21 cellular contexts compared by ENCODE assay signal in genomic region chr6:53945765-53946407, GRCh38.
"Had no signal": no experiment of that assay in that cellular context is flagged by ENCODE, and none has a peak within 500 bp of the region (broad histone marks: within the 10 kb centered on the region; RNA-seq: fewer than 3 reads in every experiment).

No MANE protein-coding gene starts in this region.

- FAIRE-seq: islet of Langerhans had no signal

- H3K9me3 ChIP-seq: body of pancreas, right lobe of liver, testis had no signal

- H3K36me3 Mint-ChIP-seq: memory B cell had no signal

- H3K27ac ChIP-seq: body of pancreas, cardiac muscle cell, gastroesophageal sphincter, heart left ventricle, right lobe of liver, skin epidermis had no signal

- H3K36me3 ChIP-seq: cardiac muscle cell, gastroesophageal sphincter, heart left ventricle, right lobe of liver had no signal

- H3K4me1 Mint-ChIP-seq: activated B cell treated with CpG ODN at 0.5 μM for 24 hours, endodermal cell, memory B cell, T-helper 17 cell had no signal

- H3K27me3 ChIP-seq: body of pancreas, cardiac muscle cell, gastroesophageal sphincter, heart left ventricle, right lobe of liver, testis had no signal

- H3K4me3 Mint-ChIP-seq: activated B cell treated with CpG ODN at 0.5 μM for 24 hours; activated T-cell treated with anti-CD3 and anti-CD28 coated beads, Interleukin-2, amount 50 U/mL, for 4 hours; endodermal cell; memory B cell; T-helper 17 cell had no signal

- H3K27ac Mint-ChIP-seq: activated B cell treated with CpG ODN at 0.5 μM for 24 hours, endodermal cell, memory B cell, T-helper 17 cell had no signal

- H3K4me3 ChIP-seq: body of pancreas, cardiac muscle cell, gastroesophageal sphincter, heart left ventricle, right lobe of liver, skin epidermis, testis had no signal

- ATAC-seq: activated T-cell treated with anti-CD3 and anti-CD28 coated beads, Interleukin-2, amount 50 U/mL, for 4 hours; body of pancreas; gastroesophageal sphincter; left cardiac atrium; T-helper 17 cell had no signal

- H3K4me1 ChIP-seq: body of pancreas, right lobe of liver had no signal

- H3K27me3 Mint-ChIP-seq: activated B cell treated with CpG ODN at 0.5 μM for 24 hours had no signal

- DNase-seq: activated B cell treated with CpG ODN at 0.5 μM for 24 hours; activated CD4-positive, alpha-beta T cell treated with anti-CD3 and anti-CD28 coated beads for 4 hours; activated CD4-positive, alpha-beta T cell treated with anti-CD3 and anti-CD28 coated beads, Interleukin-2, amount 50 U/mL, for 48 hours; activated CD8-positive, alpha-beta memory T cell treated with anti-CD3 and anti-CD28 coated beads, Interleukin-2, amount 50 U/mL, for 48 hours; activated naive CD4-positive, alpha-beta T cell treated with Interleukin-2 at 50 U/mL for 16 hours; activated T-cell treated with anti-CD3 and anti-CD28 coated beads, Interleukin-2, amount 50 U/mL, for 4 hours; body of pancreas; cortex of kidney; endodermal cell; heart left ventricle; left cardiac atrium; occipital lobe; right lobe of liver; stimulated activated CD4-positive, alpha-beta T cell treated with anti-CD3 and anti-CD28 coated beads, Interleukin-1b, Interleukin-23, amount 100 ng/mL, for 48 hours; T-helper 17 cell; testis had no signal

- H3K9me3 Mint-ChIP-seq: endodermal cell had no signal
